ENCODE assay signal across 2 cellular contexts in the genomic region with DNA sequence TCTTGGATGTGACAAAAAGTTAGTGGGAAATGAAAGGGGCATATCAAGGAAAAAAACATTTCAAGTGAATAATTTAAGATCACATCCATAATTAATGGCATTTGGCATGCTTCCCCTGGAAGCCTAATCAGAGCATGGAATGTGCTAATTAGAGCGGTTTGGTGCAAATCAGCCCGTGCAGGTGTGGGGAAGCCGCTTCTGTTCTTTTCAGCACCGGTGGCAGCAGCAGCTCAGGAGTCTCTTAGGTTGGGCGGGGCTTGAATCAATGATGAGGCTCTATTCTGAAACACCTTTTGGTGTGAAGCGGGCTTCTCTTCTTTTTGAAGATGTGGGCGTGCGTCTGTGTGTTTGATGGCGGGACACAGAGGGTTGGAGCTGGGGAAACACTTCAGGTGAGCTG.
TF ChIP-seq lines count a peak whose summit lies in the region.

No MANE protein-coding gene starts in this region.

TF ChIP-seq in GM23338, 12 proteins besides CTCF, POLR2A, EP300 and RAD21 (continues in another document):
- TF ChIP-seq POLR2AphosphoS5 (IDR thresholded peaks at IDR 0.05; ENCODE audit: low read depth) (no peak), EZH2 (IDR thresholded peaks at IDR 0.05; ENCODE audit: low read depth, unreplicated experiment) (no peak), EZH2phosphoT487 (IDR thresholded peaks at IDR 0.05; ENCODE audit: unreplicated experiment) (no peak), JUNB (IDR thresholded peaks at IDR 0.05; ENCODE audit: unreplicated experiment) (no peak), CREB1 (CRISPR knock-in tag; IDR thresholded peaks at IDR 0.05; ENCODE audit: low read depth) (no peak), ZNF114 (CRISPR knock-in tag; IDR thresholded peaks at IDR 0.05) (no peak), STAT1 (IDR thresholded peaks at IDR 0.05; ENCODE audit: unreplicated experiment) (no peak)
- TF ChIP-seq, protein P1, sequence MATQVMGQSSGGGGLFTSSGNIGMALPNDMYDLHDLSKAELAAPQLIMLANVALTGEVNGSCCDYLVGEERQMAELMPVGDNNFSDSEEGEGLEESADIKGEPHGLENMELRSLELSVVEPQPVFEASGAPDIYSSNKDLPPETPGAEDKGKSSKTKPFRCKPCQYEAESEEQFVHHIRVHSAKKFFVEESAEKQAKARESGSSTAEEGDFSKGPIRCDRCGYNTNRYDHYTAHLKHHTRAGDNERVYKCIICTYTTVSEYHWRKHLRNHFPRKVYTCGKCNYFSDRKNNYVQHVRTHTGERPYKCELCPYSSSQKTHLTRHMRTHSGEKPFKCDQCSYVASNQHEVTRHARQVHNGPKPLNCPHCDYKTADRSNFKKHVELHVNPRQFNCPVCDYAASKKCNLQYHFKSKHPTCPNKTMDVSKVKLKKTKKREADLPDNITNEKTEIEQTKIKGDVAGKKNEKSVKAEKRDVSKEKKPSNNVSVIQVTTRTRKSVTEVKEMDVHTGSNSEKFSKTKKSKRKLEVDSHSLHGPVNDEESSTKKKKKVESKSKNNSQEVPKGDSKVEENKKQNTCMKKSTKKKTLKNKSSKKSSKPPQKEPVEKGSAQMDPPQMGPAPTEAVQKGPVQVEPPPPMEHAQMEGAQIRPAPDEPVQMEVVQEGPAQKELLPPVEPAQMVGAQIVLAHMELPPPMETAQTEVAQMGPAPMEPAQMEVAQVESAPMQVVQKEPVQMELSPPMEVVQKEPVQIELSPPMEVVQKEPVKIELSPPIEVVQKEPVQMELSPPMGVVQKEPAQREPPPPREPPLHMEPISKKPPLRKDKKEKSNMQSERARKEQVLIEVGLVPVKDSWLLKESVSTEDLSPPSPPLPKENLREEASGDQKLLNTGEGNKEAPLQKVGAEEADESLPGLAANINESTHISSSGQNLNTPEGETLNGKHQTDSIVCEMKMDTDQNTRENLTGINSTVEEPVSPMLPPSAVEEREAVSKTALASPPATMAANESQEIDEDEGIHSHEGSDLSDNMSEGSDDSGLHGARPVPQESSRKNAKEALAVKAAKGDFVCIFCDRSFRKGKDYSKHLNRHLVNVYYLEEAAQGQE (IDR thresholded peaks at IDR 0.05; ENCODE audit: unreplicated experiment), result no peak
- TF ChIP-seq, protein P2, sequence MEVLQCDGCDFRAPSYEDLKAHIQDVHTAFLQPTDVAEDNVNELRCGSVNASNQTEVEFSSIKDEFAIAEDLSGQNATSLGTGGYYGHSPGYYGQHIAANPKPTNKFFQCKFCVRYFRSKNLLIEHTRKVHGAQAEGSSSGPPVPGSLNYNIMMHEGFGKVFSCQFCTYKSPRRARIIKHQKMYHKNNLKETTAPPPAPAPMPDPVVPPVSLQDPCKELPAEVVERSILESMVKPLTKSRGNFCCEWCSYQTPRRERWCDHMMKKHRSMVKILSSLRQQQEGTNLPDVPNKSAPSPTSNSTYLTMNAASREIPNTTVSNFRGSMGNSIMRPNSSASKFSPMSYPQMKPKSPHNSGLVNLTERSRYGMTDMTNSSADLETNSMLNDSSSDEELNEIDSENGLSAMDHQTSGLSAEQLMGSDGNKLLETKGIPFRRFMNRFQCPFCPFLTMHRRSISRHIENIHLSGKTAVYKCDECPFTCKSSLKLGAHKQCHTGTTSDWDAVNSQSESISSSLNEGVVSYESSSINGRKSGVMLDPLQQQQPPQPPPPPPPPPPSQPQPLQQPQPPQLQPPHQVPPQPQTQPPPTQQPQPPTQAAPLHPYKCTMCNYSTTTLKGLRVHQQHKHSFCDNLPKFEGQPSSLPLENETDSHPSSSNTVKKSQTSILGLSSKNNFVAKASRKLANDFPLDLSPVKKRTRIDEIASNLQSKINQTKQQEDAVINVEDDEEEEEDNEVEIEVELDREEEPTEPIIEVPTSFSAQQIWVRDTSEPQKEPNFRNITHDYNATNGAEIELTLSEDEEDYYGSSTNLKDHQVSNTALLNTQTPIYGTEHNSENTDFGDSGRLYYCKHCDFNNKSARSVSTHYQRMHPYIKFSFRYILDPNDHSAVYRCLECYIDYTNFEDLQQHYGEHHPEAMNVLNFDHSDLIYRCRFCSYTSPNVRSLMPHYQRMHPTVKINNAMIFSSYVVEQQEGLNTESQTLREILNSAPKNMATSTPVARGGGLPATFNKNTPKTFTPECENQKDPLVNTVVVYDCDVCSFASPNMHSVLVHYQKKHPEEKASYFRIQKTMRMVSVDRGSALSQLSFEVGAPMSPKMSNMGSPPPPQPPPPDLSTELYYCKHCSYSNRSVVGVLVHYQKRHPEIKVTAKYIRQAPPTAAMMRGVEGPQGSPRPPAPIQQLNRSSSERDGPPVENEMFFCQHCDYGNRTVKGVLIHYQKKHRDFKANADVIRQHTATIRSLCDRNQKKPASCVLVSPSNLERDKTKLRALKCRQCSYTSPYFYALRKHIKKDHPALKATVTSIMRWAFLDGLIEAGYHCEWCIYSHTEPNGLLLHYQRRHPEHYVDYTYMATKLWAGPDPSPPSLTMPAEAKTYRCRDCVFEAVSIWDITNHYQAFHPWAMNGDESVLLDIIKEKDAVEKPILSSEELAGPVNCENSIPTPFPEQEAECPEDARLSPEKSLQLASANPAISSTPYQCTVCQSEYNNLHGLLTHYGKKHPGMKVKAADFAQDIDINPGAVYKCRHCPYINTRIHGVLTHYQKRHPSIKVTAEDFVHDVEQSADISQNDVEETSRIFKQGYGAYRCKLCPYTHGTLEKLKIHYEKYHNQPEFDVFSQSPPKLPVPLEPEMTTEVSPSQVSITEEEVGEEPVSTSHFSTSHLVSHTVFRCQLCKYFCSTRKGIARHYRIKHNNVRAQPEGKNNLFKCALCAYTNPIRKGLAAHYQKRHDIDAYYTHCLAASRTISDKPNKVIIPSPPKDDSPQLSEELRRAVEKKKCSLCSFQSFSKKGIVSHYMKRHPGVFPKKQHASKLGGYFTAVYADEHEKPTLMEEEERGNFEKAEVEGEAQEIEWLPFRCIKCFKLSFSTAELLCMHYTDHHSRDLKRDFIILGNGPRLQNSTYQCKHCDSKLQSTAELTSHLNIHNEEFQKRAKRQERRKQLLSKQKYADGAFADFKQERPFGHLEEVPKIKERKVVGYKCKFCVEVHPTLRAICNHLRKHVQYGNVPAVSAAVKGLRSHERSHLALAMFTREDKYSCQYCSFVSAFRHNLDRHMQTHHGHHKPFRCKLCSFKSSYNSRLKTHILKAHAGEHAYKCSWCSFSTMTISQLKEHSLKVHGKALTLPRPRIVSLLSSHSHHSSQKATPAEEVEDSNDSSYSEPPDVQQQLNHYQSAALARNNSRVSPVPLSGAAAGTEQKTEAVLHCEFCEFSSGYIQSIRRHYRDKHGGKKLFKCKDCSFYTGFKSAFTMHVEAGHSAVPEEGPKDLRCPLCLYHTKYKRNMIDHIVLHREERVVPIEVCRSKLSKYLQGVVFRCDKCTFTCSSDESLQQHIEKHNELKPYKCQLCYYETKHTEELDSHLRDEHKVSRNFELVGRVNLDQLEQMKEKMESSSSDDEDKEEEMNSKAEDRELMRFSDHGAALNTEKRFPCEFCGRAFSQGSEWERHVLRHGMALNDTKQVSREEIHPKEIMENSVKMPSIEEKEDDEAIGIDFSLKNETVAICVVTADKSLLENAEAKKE (CRISPR knock-in tag; IDR thresholded peaks at IDR 0.05), result no peak
- TF ChIP-seq, protein P3, sequence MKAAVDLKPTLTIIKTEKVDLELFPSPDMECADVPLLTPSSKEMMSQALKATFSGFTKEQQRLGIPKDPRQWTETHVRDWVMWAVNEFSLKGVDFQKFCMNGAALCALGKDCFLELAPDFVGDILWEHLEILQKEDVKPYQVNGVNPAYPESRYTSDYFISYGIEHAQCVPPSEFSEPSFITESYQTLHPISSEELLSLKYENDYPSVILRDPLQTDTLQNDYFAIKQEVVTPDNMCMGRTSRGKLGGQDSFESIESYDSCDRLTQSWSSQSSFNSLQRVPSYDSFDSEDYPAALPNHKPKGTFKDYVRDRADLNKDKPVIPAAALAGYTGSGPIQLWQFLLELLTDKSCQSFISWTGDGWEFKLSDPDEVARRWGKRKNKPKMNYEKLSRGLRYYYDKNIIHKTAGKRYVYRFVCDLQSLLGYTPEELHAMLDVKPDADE (IDR thresholded peaks at IDR 0.05), result no peak

TF ChIP-seq in H1, 55 proteins besides CTCF, POLR2A, EP300 and RAD21:
- no peak for TF ChIP-seq CBX5 (IDR thresholded peaks at IDR 0.05; ENCODE audit: low read depth, low read length)
- TF ChIP-seq YY1 (IDR thresholded peaks at IDR 0.05; ENCODE audit: low read depth, low read length), result no peak
- TF ChIP-seq SIN3A (conservative IDR thresholded peaks at IDR 0.05 in 1 of 2, IDR thresholded peaks at IDR 0.05 in 1 of 2; ENCODE audit: low read depth in 1 of 2, low read length in 2 of 2), result 0 out of 4 replicates have a peak, but pooled peaks of 1 of the 2 experiments have one; percentile 20
- peak; percentile 26 for TF ChIP-seq NANOG (IDR thresholded peaks at IDR 0.05; ENCODE audit: insufficient read depth, low read depth, low read length, poor library complexity, severe bottlenecking)
- TF ChIP-seq, protein P4, sequence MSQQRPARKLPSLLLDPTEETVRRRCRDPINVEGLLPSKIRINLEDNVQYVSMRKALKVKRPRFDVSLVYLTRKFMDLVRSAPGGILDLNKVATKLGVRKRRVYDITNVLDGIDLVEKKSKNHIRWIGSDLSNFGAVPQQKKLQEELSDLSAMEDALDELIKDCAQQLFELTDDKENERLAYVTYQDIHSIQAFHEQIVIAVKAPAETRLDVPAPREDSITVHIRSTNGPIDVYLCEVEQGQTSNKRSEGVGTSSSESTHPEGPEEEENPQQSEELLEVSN (IDR thresholded peaks at IDR 0.05), result peak; percentile 27; the same call in 1 of the 2 replicates
- TF ChIP-seq NRF1 (IDR thresholded peaks at IDR 0.05; ENCODE audit: low read depth, low read length), result no peak
- TF ChIP-seq, protein P5, sequence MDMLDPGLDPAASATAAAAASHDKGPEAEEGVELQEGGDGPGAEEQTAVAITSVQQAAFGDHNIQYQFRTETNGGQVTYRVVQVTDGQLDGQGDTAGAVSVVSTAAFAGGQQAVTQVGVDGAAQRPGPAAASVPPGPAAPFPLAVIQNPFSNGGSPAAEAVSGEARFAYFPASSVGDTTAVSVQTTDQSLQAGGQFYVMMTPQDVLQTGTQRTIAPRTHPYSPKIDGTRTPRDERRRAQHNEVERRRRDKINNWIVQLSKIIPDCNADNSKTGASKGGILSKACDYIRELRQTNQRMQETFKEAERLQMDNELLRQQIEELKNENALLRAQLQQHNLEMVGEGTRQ (IDR thresholded peaks at IDR 0.05; ENCODE audit: low read length), result no peak
- peak; percentile 88 for TF ChIP-seq TCF12 (IDR thresholded peaks at IDR 0.05; ENCODE audit: low read depth, low read length)
- peak; percentile 88 for TF ChIP-seq TEAD4 (IDR thresholded peaks at IDR 0.05; ENCODE audit: low read depth, low read length)
TF ChIP-seq in H1: peak in this region for 5.
